In the genomic region with DNA sequence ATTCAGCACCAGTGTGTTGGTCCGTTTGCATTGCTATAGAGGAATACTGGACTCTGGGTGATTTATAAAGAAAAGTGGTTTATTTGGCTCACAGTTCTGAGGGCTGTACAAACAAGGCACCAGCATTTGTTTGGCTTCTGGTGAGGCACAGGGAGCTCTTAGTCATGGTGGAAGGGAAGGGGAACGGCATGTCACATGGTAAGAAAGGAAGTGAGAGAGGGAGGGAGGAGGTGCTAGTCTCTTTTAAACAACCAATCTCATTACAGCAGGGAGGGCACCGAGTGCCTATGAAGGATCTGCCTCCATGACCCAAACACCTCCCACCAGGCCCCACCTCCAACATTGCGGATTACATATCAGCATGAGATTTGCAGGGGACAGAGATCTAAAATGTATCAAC, we compare ENCODE assay signal across 1 cellular context.
TF ChIP-seq lines count a peak whose summit lies in the region.

No MANE protein-coding gene starts in this region.

TF ChIP-seq in GM23338, 12 proteins besides CTCF, POLR2A, EP300 and RAD21 (continued from another document):
- TF ChIP-seq, protein P1, sequence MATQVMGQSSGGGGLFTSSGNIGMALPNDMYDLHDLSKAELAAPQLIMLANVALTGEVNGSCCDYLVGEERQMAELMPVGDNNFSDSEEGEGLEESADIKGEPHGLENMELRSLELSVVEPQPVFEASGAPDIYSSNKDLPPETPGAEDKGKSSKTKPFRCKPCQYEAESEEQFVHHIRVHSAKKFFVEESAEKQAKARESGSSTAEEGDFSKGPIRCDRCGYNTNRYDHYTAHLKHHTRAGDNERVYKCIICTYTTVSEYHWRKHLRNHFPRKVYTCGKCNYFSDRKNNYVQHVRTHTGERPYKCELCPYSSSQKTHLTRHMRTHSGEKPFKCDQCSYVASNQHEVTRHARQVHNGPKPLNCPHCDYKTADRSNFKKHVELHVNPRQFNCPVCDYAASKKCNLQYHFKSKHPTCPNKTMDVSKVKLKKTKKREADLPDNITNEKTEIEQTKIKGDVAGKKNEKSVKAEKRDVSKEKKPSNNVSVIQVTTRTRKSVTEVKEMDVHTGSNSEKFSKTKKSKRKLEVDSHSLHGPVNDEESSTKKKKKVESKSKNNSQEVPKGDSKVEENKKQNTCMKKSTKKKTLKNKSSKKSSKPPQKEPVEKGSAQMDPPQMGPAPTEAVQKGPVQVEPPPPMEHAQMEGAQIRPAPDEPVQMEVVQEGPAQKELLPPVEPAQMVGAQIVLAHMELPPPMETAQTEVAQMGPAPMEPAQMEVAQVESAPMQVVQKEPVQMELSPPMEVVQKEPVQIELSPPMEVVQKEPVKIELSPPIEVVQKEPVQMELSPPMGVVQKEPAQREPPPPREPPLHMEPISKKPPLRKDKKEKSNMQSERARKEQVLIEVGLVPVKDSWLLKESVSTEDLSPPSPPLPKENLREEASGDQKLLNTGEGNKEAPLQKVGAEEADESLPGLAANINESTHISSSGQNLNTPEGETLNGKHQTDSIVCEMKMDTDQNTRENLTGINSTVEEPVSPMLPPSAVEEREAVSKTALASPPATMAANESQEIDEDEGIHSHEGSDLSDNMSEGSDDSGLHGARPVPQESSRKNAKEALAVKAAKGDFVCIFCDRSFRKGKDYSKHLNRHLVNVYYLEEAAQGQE (IDR thresholded peaks at IDR 0.05; ENCODE audit: unreplicated experiment): no peak
- no peak for TF ChIP-seq ZNF114 (CRISPR knock-in tag; IDR thresholded peaks at IDR 0.05)
